8 cellular contexts compared by ENCODE assay signal in the genomic region with DNA sequence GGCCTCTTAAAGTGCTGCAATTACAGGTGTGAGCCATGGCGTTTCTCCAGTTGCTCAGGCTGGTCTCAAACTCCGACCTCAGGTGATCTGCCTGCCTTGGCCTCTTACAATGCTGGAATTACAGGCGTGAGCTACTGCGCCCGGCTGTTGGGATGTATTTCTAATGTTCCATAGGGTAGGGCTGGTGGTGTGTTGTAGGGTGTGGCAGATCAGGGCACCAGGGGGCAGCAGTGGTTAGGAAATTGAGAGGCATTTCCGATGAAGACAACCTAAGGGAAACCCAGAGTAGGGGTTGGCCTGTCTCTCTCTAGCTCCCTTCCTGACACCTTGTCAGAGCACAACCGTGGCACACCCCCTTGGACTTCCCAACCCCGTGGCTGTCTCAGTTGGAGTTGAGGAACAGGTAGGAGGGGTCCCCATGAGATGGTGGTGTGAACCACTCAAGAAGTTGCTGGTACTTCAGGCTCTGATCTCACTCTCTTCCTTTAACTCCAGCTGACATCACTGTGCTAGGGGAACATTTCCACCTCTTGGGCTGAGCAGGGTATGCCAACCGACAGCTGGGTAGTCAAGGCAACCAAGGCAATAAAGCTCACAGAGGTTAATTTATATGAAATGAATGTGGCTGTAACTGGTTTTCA. TPM values are rescaled to one million over a fixed set of nuclear protein-coding genes. Genes with fewer than 3 reads are reported as not detected.
DNase-seq lines count a peak whose midpoint lies in the region; ATAC-seq and TF ChIP-seq lines count a peak whose summit lies in the region.

No MANE protein-coding gene starts in this region.

- no peak overlapping the region for H3K9ac ChIP-seq in GM23248

- H4K20me1 ChIP-seq in GM23248 (ENCODE audit: insufficient read depth) = no peaks in the 10 kb centered on the region

- H3F3A ChIP-seq in GM23248 (ENCODE audit: insufficient read depth) = no peaks in the 10 kb centered on the region

- in situ Hi-C loops in GM23248 (cut with MboI) = no loop called here

- no peaks in the 10 kb centered on the region for H3K9me3 ChIP-seq in GM23248 (ENCODE audit: low read depth)

- no peaks in the 10 kb centered on the region for H3K27me3 ChIP-seq in GM23248 (replicated peaks; ENCODE audit: insufficient read depth)

- no peak for ATAC-seq in GM18868 (IDR thresholded peaks at IDR 0.05; ENCODE audit: unreplicated experiment)

- DNase-seq in AML-193 (lab: John Stamatoyannopoulos, UW) (peak; percentile 57 to 70), GM23248 (peak; percentile 70), NCI-H2196 treated with DMSO at 0.1 percent for 48 hours (lab: John Stamatoyannopoulos, UW; ENCODE audit: unreplicated experiment) (peak; percentile 37), cardiac fibroblast (ENCODE audit: low read depth in 2 of 2) (peak; percentile 78), left kidney (ENCODE audit: low read depth, low spot score) (peak; percentile 89)
- DNase-seq in activated CD4-positive, CD25-positive, alpha-beta regulatory T cell (lab: John Stamatoyannopoulos, UW) = peak; percentile 51 to 72 (median 66)
- DNase-seq in stimulated activated CD4-positive, alpha-beta T cell treated with anti-CD3 and anti-CD28 coated beads, TNF-alpha, amount 100 ng/mL, for 1 hour (ENCODE audit: low read depth in 3 of 3, low spot score in 1 of 3) = peak; percentile 26 to 77 (median 52)

- H3K4me3 ChIP-seq in GM23248 (no peak overlapping the region), cardiac fibroblast (replicated peaks in 1 of 2; ENCODE audit: low read depth in 2 of 2, low read length in 2 of 2) (no peak overlapping the region)

- no peak overlapping the region for H3K27ac ChIP-seq in GM23248

- H3K36me3 ChIP-seq in GM23248 (ENCODE audit: low read depth) = no peaks in the 10 kb centered on the region

- WGBS in GM23248 (ENCODE audit: low coverage in 1 of 2, low lambda C conversion rate in 2 of 2, missing lambda C conversion rate in 2 of 2), 2 experiments = 3 to 6% methylated on average over 9 of the region's 9 CpGs

- no peak overlapping the region for H3K4me2 ChIP-seq in GM23248 (ENCODE audit: unreplicated experiment)

- peak; percentile 76 for TF ChIP-seq CTCF in cardiac fibroblast (IDR thresholded peaks at IDR 0.05; ENCODE audit: low read depth, low read length)

- H2AFZ ChIP-seq in GM23248 = no peak overlapping the region

- H3K79me2 ChIP-seq in GM23248 (ENCODE audit: insufficient read depth) = no peaks in the 10 kb centered on the region

- no peaks in the 10 kb centered on the region for H3K4me1 ChIP-seq in GM23248 (ENCODE audit: insufficient read depth)

- no peaks in the 10 kb centered on the region for H3K9me2 ChIP-seq in GM23248 (ENCODE audit: insufficient read depth)

RNA-seq across cellular contexts. Expression of gene YWHAH, which starts 32.9 kb away (rescaled TPM):
- total RNA-seq in GM23248 (2014; rRNA removed; shearing (Covaris generic)) = 148 and 168 TPM in 2 replicates
- polyA plus RNA-seq in GM23248 (2016; fragmentation: Nextera tagmentation; extraction: Ambion mirVana) = 237 and 248 TPM in 2 replicates

Comparison
In these comparisons a context has a peak if more than half of its experiments do, and no peak if none do; other contexts are left out.
1. DNase-seq: peak in every context shown above with its lines; median percentile 89 in left kidney; 78 in cardiac fibroblast; 70 in GM23248; 66 in activated CD4-positive, CD25-positive, alpha-beta regulatory T cell; 64 in AML-193; 52 in stimulated activated CD4-positive, alpha-beta T cell treated with anti-CD3 and anti-CD28 coated beads, TNF-alpha, amount 100 ng/mL, for 1 hour; 37 in NCI-H2196 treated with DMSO at 0.1 percent for 48 hours.